Comparison of ENCODE assay signal across 8 cellular contexts in the genomic region with DNA sequence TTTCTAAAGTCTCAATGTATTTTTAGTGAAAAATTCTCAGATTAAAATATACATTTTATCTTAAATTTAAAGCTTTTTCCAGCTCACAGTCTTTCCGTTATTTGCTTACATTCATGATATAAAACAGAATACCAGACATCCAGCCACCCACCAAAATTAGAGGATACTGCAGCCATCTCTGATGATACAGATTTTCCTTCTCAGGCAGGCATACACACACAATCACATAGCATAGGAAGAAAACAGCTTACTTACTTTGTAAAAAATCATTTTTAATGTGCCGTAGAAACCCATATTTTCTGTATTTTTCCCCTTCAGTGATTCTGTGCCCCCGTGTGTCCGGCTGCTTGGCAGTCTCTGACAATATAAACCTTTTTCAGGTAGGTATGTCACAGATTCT.
A peak's percentile ranks its signal among the peaks of the same experiment; 100 is the strongest.
DNase-seq lines count a peak whose midpoint lies in the region; ATAC-seq and TF ChIP-seq lines count a peak whose summit lies in the region.

No MANE protein-coding gene starts in this region.

- no peak for TF ChIP-seq CTCF in heart left ventricle (IDR thresholded peaks at IDR 0.05)
- no peak for TF ChIP-seq CTCF in GM10266 (IDR thresholded peaks at IDR 0.05; ENCODE audit: control insufficient read depth, insufficient read depth, low read depth, missing control alignments)

- H3K36me3 Mint-ChIP-seq in stimulated activated naive B cell treated with anti-CD40 and anti-IgM and Interleukin-4, amounts not matched to agents 10 μg/mL and 1 μg/mL and 100 μg/mL, for 72 hours: peaks cover 0 to 3% of the 10 kb centered on the region in 2 donors

- no peak for TF ChIP-seq POLR2A in heart left ventricle (IDR thresholded peaks at IDR 0.05)

- peak; percentile 28 for ATAC-seq in GM21447 (IDR thresholded peaks at IDR 0.05; ENCODE audit: unreplicated experiment)
- peak; percentile 34 for ATAC-seq in SK-N-SH treated with all-trans-retinoic acid at 6 μM for 48 hours
- ATAC-seq in heart left ventricle: peak in 2 of 4 donors; percentile 18 to 21
- ATAC-seq in stimulated activated naive B cell treated with anti-CD40 and anti-IgM and Interleukin-4, amounts not matched to agents 10 μg/mL and 1 μg/mL and 100 μg/mL, for 72 hours (replicated peaks): no peak

- H3K36me3 ChIP-seq in heart left ventricle: no peaks in the 10 kb centered on the region

- DNase-seq in heart left ventricle: no peak
- DNase-seq in stimulated activated naive B cell treated with anti-CD40 and anti-IgM and Interleukin-4, amounts not matched to agents 10 μg/mL and 1 μg/mL and 100 μg/mL, for 72 hours: no peak
- DNase-seq in germinal center (ENCODE audit: low spot score): no peak
- no peak for DNase-seq in NCI-H226
- DNase-seq in HuH-7.5 (ENCODE audit: low spot score): no peak
- DNase-seq in GM10266 (ENCODE audit: extremely low spot score): no peak

- no peaks in the 10 kb centered on the region for H3K27me3 Mint-ChIP-seq in stimulated activated naive B cell treated with anti-CD40 and anti-IgM and Interleukin-4, amounts not matched to agents 10 μg/mL and 1 μg/mL and 100 μg/mL, for 72 hours

- H3K4me1 Mint-ChIP-seq in stimulated activated naive B cell treated with anti-CD40 and anti-IgM and Interleukin-4, amounts not matched to agents 10 μg/mL and 1 μg/mL and 100 μg/mL, for 72 hours: peaks cover 15 to 28% of the 10 kb centered on the region in 2 donors

- 11 to 21% (median 19%) methylated on average over 4 of the region's 4 CpGs for WGBS in heart left ventricle, 4 donors

- H3K9me3 Mint-ChIP-seq in stimulated activated naive B cell treated with anti-CD40 and anti-IgM and Interleukin-4, amounts not matched to agents 10 μg/mL and 1 μg/mL and 100 μg/mL, for 72 hours: no peaks in the 10 kb centered on the region

- peak overlapping the region; percentile 60 to 72 for H3K4me3 Mint-ChIP-seq in stimulated activated naive B cell treated with anti-CD40 and anti-IgM and Interleukin-4, amounts not matched to agents 10 μg/mL and 1 μg/mL and 100 μg/mL, for 72 hours

- peak overlapping the region in 11 of 12 donors; percentile 25 to 64 (median 53) for H3K4me3 ChIP-seq in heart left ventricle

- peak overlapping the region; percentile 76 for H3K27ac Mint-ChIP-seq in stimulated activated naive B cell treated with anti-CD40 and anti-IgM and Interleukin-4, amounts not matched to agents 10 μg/mL and 1 μg/mL and 100 μg/mL, for 72 hours

- H3K9me3 ChIP-seq in heart left ventricle: no peaks in the 10 kb centered on the region

- H3K27ac ChIP-seq in heart left ventricle: peak overlapping the region; percentile 30 to 82 (median 68)

- no peaks in the 10 kb centered on the region for H3K27me3 ChIP-seq in heart left ventricle

- H3K4me1 ChIP-seq in heart left ventricle: peaks cover 0 to 50% (median 30%) of the 10 kb centered on the region in 12 donors

- intact Hi-C loops in heart left ventricle (cut with DNase I): loop anchor here in 3 of 10 donors (5.0 to 10.0 kb wide), 3 partner anchors 245 to 587 kb away; partner anchors contain the start of gene GATB (in 1 of the 3)

TF ChIP-seq in SK-N-SH treated with all-trans-retinoic acid at 6 μM for 48 hours, 23 proteins besides CTCF, POLR2A, EP300 and RAD21:
- TF ChIP-seq CREB5 (CRISPR knock-in tag; IDR thresholded peaks at IDR 0.05; ENCODE audit: low read depth) (no peak), ZFP30 (CRISPR knock-in tag; IDR thresholded peaks at IDR 0.05) (no peak)

Comparison
In these comparisons a context has a peak if more than half of its experiments do, and no peak if none do; other contexts are left out.
1. ATAC-seq: peak in GM21447 (single experiment) and SK-N-SH treated with all-trans-retinoic acid at 6 μM for 48 hours (single experiment); none in stimulated activated naive B cell treated with anti-CD40 and anti-IgM and Interleukin-4, amounts not matched to agents 10 μg/mL and 1 μg/mL and 100 μg/mL, for 72 hours (0 of 2).